ENCODE assay signal across 9 cellular contexts in the genomic region with DNA sequence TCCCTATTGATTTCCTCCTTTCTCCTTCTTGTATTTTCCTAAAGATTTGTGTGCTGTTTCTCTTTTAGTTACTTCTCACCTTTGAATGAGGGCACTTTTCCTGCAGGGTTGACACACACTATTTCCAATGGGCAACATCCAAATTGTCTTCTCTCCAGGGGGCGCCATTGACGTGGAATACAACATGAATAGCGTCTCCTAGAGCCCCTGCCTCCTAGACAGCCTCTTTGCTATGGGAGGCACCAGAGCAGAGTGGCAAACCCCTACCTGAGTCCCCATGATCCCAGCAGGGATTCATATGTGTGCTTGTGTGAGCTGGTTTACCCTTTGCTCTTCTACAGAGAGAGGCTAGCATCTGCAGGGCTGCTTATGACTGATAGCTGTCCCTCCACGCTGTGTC.
DNase-seq lines count a peak whose midpoint lies in the region; ATAC-seq and TF ChIP-seq lines count a peak whose summit lies in the region.
"Had no signal": no experiment of that assay in that cellular context is flagged by ENCODE, and none has a peak within 500 bp of the region (broad histone marks: within the 10 kb centered on the region; RNA-seq: fewer than 3 reads in every experiment).

No MANE protein-coding gene starts in this region.

- no peaks in the 10 kb centered on the region for H3K9me3 Mint-ChIP-seq in T-helper 2 cell treated with Interferon-gamma antibody and Interleukin-4, amounts not matched to agents 5 μg/mL and 100 μg/mL, for 36 hours

- TF ChIP-seq CTCF in LNCAP (IDR thresholded peaks at IDR 0.05) (peak; percentile 40; the same call in 1 of the 2 replicates), astrocyte of the spinal cord (IDR thresholded peaks at IDR 0.05; ENCODE audit: low read depth, low read length) (peak; percentile 57)

- DNase-seq in DMS 273 treated with DMSO at 0.1 percent for 48 hours (lab: John Stamatoyannopoulos, UW) (peak; percentile 16), astrocyte of the spinal cord (ENCODE audit: low read depth, low spot score) (peak; percentile 45), iPS DF 6.9 (ENCODE audit: low read depth, low spot score) (peak; percentile 41), GOT3 (lab: John Stamatoyannopoulos, UW) (no peak)
- DNase-seq in T-helper 2 cell treated with Interferon-gamma antibody and Interleukin-4, amounts not matched to agents 5 μg/mL and 100 μg/mL, for 36 hours (ENCODE audit: low spot score) = peak; percentile 37
- peak; percentile 3 to 37 for DNase-seq in stimulated activated CD4-positive, alpha-beta T cell treated with anti-CD3 and anti-CD28 coated beads, Interleukin-1b, Interleukin-23, amount 100 ng/mL, for 1 hour (ENCODE audit: low read depth in 2 of 2)

- no peaks in the 10 kb centered on the region for H3K4me1 Mint-ChIP-seq in T-helper 2 cell treated with Interferon-gamma antibody and Interleukin-4, amounts not matched to agents 5 μg/mL and 100 μg/mL, for 36 hours (ENCODE audit: low read depth)

- no peaks in the 10 kb centered on the region; the same call in 1 of the 2 replicates for H3K9me3 ChIP-seq in iPS DF 6.9 (ENCODE audit: control insufficient read depth, insufficient read depth, low read length)
- H3K9me3 ChIP-seq: SJSA1 had no signal

- H3K4me3 Mint-ChIP-seq in T-helper 2 cell treated with Interferon-gamma antibody and Interleukin-4, amounts not matched to agents 5 μg/mL and 100 μg/mL, for 36 hours = no peak overlapping the region

- H3K27ac Mint-ChIP-seq in T-helper 2 cell treated with Interferon-gamma antibody and Interleukin-4, amounts not matched to agents 5 μg/mL and 100 μg/mL, for 36 hours = no peak overlapping the region

- no CpG with 5 or more reads among the region's 4 CpGs for WGBS in iPS DF 6.9 (ENCODE audit: insufficient coverage, insufficient read length)

- in situ Hi-C loops in astrocyte of the spinal cord (cut with HindIII; ENCODE audit: low sequenced_read_pairs) = no loop called here

- H3K27me3 ChIP-seq in iPS DF 6.9 (ENCODE audit: control insufficient read depth, insufficient read depth, low read length) = no peaks in the 10 kb centered on the region

- peaks cover 6% of the 10 kb centered on the region for H3K27me3 Mint-ChIP-seq in T-helper 2 cell treated with Interferon-gamma antibody and Interleukin-4, amounts not matched to agents 5 μg/mL and 100 μg/mL, for 36 hours (ENCODE audit: low read depth)

- H3K27ac ChIP-seq in iPS DF 6.9 (ENCODE audit: low read length) = no peak overlapping the region
- H3K27ac ChIP-seq: SJSA1 had no signal

- no peaks in the 10 kb centered on the region for H3K36me3 ChIP-seq in iPS DF 6.9 (ENCODE audit: control insufficient read depth, insufficient read depth, low read length)
- H3K36me3 ChIP-seq: SJSA1 had no signal

- H3K36me3 Mint-ChIP-seq in T-helper 2 cell treated with Interferon-gamma antibody and Interleukin-4, amounts not matched to agents 5 μg/mL and 100 μg/mL, for 36 hours (ENCODE audit: low read depth) = no peaks in the 10 kb centered on the region

- no peak overlapping the region for H3K4me3 ChIP-seq in astrocyte of the spinal cord (ENCODE audit: low read depth, low read length)
- H3K4me3 ChIP-seq in iPS DF 6.9 (ENCODE audit: low read length) = no peak overlapping the region
- H3K4me3 ChIP-seq: SJSA1 had no signal

- ATAC-seq in GM21529 (IDR thresholded peaks at IDR 0.05; ENCODE audit: unreplicated experiment) = no peak

- no peaks in the 10 kb centered on the region for H3K4me1 ChIP-seq in iPS DF 6.9 (ENCODE audit: control insufficient read depth, insufficient read depth, low read length)
- H3K4me1 ChIP-seq: SJSA1 had no signal
